Comparison of ENCODE assay signal across 8 cellular contexts in genomic region chr12:121799175-121799841, GRCh38. TPM values are rescaled to one million over a fixed set of nuclear protein-coding genes. Genes with fewer than 3 reads are reported as not detected.
DNase-seq lines count a peak whose midpoint lies in the region; ATAC-seq and TF ChIP-seq lines count a peak whose summit lies in the region.

No MANE protein-coding gene starts in this region.

- WGBS in ectodermal cell, 2 experiments: 19 to 21% methylated on average over 22 to 23 of the region's 30 CpGs
- WGBS in right lobe of liver (ENCODE audit: insufficient coverage, low coverage, low lambda C conversion rate, missing lambda C conversion rate): 16% methylated on average over 8 of the region's 30 CpGs

- ATAC-seq in GM21723 (IDR thresholded peaks at IDR 0.05; ENCODE audit: unreplicated experiment) (peak; percentile 3), right lobe of liver (peak; percentile 1 to 2 (median 1)), GM21737 (IDR thresholded peaks at IDR 0.05; ENCODE audit: unreplicated experiment) (no peak)

- H3K9me3 ChIP-seq in ectodermal cell (ENCODE audit: control insufficient read depth, low read length): no peaks in the 10 kb centered on the region
- no peaks in the 10 kb centered on the region for H3K9me3 ChIP-seq in right lobe of liver

- no peaks in the 10 kb centered on the region for H3K27me3 ChIP-seq in ectodermal cell (ENCODE audit: control insufficient read depth, insufficient read depth, low read length, poor library complexity, severe bottlenecking)
- no peaks in the 10 kb centered on the region for H3K27me3 ChIP-seq in right lobe of liver

- H3K4me3 ChIP-seq in ectodermal cell (ENCODE audit: insufficient read depth, low read depth, low read length) (peak overlapping the region; percentile 93), right lobe of liver (peak overlapping the region; percentile 53 to 67 (median 65))

- peak; percentile 19 for TF ChIP-seq POLR2A in right lobe of liver (IDR thresholded peaks at IDR 0.05)

- DNase-seq in AG08395 (ENCODE audit: low spot score) (peak; percentile 80), NCI-H2196 treated with DMSO at 0.1 percent for 48 hours (lab: John Stamatoyannopoulos, UW; ENCODE audit: unreplicated experiment) (peak; percentile 71), right lobe of liver (peak; percentile 73 to 81 (median 78))
- DNase-seq in stimulated activated naive CD4-positive, alpha-beta T cell (lab: John Stamatoyannopoulos, UW): peak; percentile 53 to 79 (median 58)

- H3K27ac ChIP-seq in VCaP (peak overlapping the region; percentile 100), ectodermal cell (ENCODE audit: insufficient read depth, low read depth, low read length, poor library complexity, severe bottlenecking) (peak overlapping the region; percentile 91), right lobe of liver (peak overlapping the region; percentile 100)

- peaks cover 7% of the 10 kb centered on the region for H3K36me3 ChIP-seq in ectodermal cell (ENCODE audit: control insufficient read depth, insufficient read depth, low read length)
- peaks cover 0 to 4% (median 0%) of the 10 kb centered on the region in 4 donors for H3K36me3 ChIP-seq in right lobe of liver

- TF ChIP-seq CTCF in VCaP (conservative IDR thresholded peaks at IDR 0.05) (0 out of 2 replicates have a peak, but pooled peaks have one; percentile 5), right lobe of liver (IDR thresholded peaks at IDR 0.05) (no peak)

- H3K4me1 ChIP-seq in ectodermal cell (ENCODE audit: control insufficient read depth, insufficient read depth, low read length): peaks cover 29% of the 10 kb centered on the region
- H3K4me1 ChIP-seq in right lobe of liver: peaks cover 0 to 46% (median 11%) of the 10 kb centered on the region in 4 donors

- intact Hi-C loops in right lobe of liver (cut with DNase I): no loop called here

RNA-seq across cellular contexts. Expression of gene SETD1B, which starts 4.5 kb away (rescaled TPM):
- 15.0 TPM for polyA plus RNA-seq in ectodermal cell (2013, experiment 1 of 4)
- 17.0 TPM for polyA plus RNA-seq in ectodermal cell (2013, experiment 2 of 4)
- 13.2 TPM for polyA plus RNA-seq in ectodermal cell (2013, experiment 3 of 4)
- polyA plus RNA-seq in ectodermal cell (2013, experiment 4 of 4): 15.1 TPM
- total RNA-seq in right lobe of liver: 10 to 100 TPM in 3 of 6 experiments, 1 to 10 TPM in 3; 3.7 to 20.0 (median 9.3) TPM

RNA-seq across cellular contexts. Expression of gene RHOF, which starts 5.8 kb away (rescaled TPM):
- 26.7 TPM for polyA plus RNA-seq in ectodermal cell (2013, experiment 1 of 4)
- polyA plus RNA-seq in ectodermal cell (2013, experiment 2 of 4): 27.0 TPM
- polyA plus RNA-seq in ectodermal cell (2013, experiment 3 of 4): 19.1 TPM
- polyA plus RNA-seq in ectodermal cell (2013, experiment 4 of 4): 22.4 TPM
- total RNA-seq in right lobe of liver: 10 to 100 TPM in 2 of 6 experiments, 1 to 10 TPM in 4; 3.7 to 16.2 (median 5.0) TPM

RNA-seq across cellular contexts. Expression of gene HPD, which starts 59.4 kb away (rescaled TPM):
- not detected for polyA plus RNA-seq in ectodermal cell (2013, experiment 1 of 4)
- polyA plus RNA-seq in ectodermal cell (2013, experiment 2 of 4): not detected
- 0.32 TPM for polyA plus RNA-seq in ectodermal cell (2013, experiment 3 of 4)
- polyA plus RNA-seq in ectodermal cell (2013, experiment 4 of 4): not detected
- total RNA-seq in right lobe of liver: 1,000 to 10,000 TPM in 4 of 6 experiments, 100 to 1,000 TPM in 2; 649 to 1,803 (median 1,080) TPM
